20 cellular contexts compared by ENCODE assay signal in the genomic region with DNA sequence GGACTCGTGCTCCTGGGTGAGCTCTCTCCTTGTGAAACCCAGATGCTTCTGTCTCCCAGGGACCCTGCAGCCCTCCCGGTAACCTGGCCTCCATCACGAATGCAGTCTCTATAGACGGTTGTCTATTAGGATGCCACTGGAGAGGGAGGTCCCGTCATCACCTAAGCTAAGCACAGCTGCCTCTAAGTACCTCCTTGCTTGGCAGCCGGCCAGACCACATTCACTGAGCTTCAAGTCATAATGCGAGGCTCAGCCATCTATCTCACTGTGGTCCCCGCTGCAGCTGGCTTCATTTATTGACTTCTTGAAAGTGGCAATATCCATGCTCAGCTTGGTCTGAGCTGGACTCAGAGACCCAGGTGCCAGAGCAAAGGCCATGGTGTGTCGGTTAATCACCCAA.
DNase-seq lines count a peak whose midpoint lies in the region; FAIRE-seq and TF ChIP-seq lines count a peak whose summit lies in the region.
"Had no signal": no experiment of that assay in that cellular context is flagged by ENCODE, and none has a peak within 500 bp of the region (broad histone marks: within the 10 kb centered on the region; RNA-seq: fewer than 3 reads in every experiment).

No MANE protein-coding gene starts in this region.

- peaks cover 5% of the 10 kb centered on the region for H3K27me3 Mint-ChIP-seq in astrocyte (ENCODE audit: low read depth, unreplicated experiment)
- H3K27me3 Mint-ChIP-seq: activated CD4-positive, alpha-beta T cell treated with anti-CD3 and anti-CD28 coated beads, Interleukin-2, amount 10 ng/mL, durations not matched to agents 24 days and 14 days; dendritic cell treated with granulocyte-macrophage colony-stimulating factor and Interleukin-4, amounts not matched to agents 40 ng/mL and 50 ng/mL, for 4 days had no signal

- no peak overlapping the region for H3K4me2 ChIP-seq in astrocyte (ENCODE audit: low read length)

- H3K27me3 ChIP-seq in astrocyte (ENCODE audit: insufficient read depth, low read length) (no peaks in the 10 kb centered on the region), stomach (no peaks in the 10 kb centered on the region)
- H3K27me3 ChIP-seq: gastrocnemius medialis had no signal

- TF ChIP-seq CTCF in astrocyte (IDR thresholded peaks at IDR 0.05; ENCODE audit: insufficient read depth, low read depth, low read length) (no peak), stomach (IDR thresholded peaks at IDR 0.05) (no peak), lower leg skin (IDR thresholded peaks at IDR 0.05) (no peak)

- H3K4me1 ChIP-seq in astrocyte (ENCODE audit: insufficient read depth, low read length) (no peaks in the 10 kb centered on the region), stomach (no peaks in the 10 kb centered on the region)
- H3K4me1 ChIP-seq: gastrocnemius medialis had no signal

- H3K27ac Mint-ChIP-seq in astrocyte (ENCODE audit: unreplicated experiment), result no peak overlapping the region
- H3K27ac Mint-ChIP-seq: activated CD4-positive, alpha-beta T cell treated with anti-CD3 and anti-CD28 coated beads, Interleukin-2, amount 10 ng/mL, durations not matched to agents 24 days and 14 days; dendritic cell treated with granulocyte-macrophage colony-stimulating factor and Interleukin-4, amounts not matched to agents 40 ng/mL and 50 ng/mL, for 4 days had no signal

- H3K27ac ChIP-seq in astrocyte (ENCODE audit: low read depth, low read length) (no peak overlapping the region), stomach (no peak overlapping the region)
- H3K27ac ChIP-seq: epithelial cell of prostate, gastrocnemius medialis had no signal

- TF ChIP-seq POLR2A in stomach (IDR thresholded peaks at IDR 0.05), result no peak
- TF ChIP-seq POLR2A in lower leg skin (IDR thresholded peaks at IDR 0.05), result no peak

- no peak for FAIRE-seq in astrocyte (lab: Jason Lieb, UNC)
- FAIRE-seq: G401.6, GM12891, HTR-8/SVneo had no signal

- H3K4me3 Mint-ChIP-seq in astrocyte (ENCODE audit: unreplicated experiment), result no peak overlapping the region
- H3K4me3 Mint-ChIP-seq: activated CD4-positive, alpha-beta T cell treated with anti-CD3 and anti-CD28 coated beads, Interleukin-2, amount 10 ng/mL, durations not matched to agents 24 days and 14 days; dendritic cell treated with granulocyte-macrophage colony-stimulating factor and Interleukin-4, amounts not matched to agents 40 ng/mL and 50 ng/mL, for 4 days had no signal

- H3K4me1 Mint-ChIP-seq in astrocyte (ENCODE audit: low read depth, unreplicated experiment), result peaks cover 2% of the 10 kb centered on the region
- H3K4me1 Mint-ChIP-seq: activated CD4-positive, alpha-beta T cell treated with anti-CD3 and anti-CD28 coated beads, Interleukin-2, amount 10 ng/mL, durations not matched to agents 24 days and 14 days had no signal

- DNase-seq in COR-L47 (lab: John Stamatoyannopoulos, UW), result peak; percentile 0
- peak; percentile 38 for DNase-seq in LHCN-M2 (ENCODE audit: low read depth)
- DNase-seq in NCI-H345 (lab: John Stamatoyannopoulos, UW), result peak; percentile 79
- DNase-seq in astrocyte (ENCODE audit: low read depth), result peak; percentile 85
- no peak for DNase-seq in MV-4-11 (lab: John Stamatoyannopoulos, UW)
- DNase-seq in stomach, result no peak
- DNase-seq in D341Med (ENCODE audit: low spot score), result no peak
- no peak for DNase-seq in lower leg skin (ENCODE audit: low spot score in 2 of 2)
- DNase-seq: activated CD4-positive, alpha-beta T cell treated with anti-CD3 and anti-CD28 coated beads, Interleukin-2, amount 10 ng/mL, durations not matched to agents 24 days and 14 days; activated naive CD4-positive, alpha-beta T cell treated with anti-CD3 and anti-CD28 coated beads, Interleukin-2, amount 50 U/mL, for 16 hours; gastrocnemius medialis; NCI-H2227 treated with DMSO at 0.1 percent for 48 hours; PC-3; substantia nigra had no signal

- peaks cover 21% of the 10 kb centered on the region for H3K9me3 Mint-ChIP-seq in astrocyte (ENCODE audit: unreplicated experiment)
- H3K9me3 Mint-ChIP-seq: activated CD4-positive, alpha-beta T cell treated with anti-CD3 and anti-CD28 coated beads, Interleukin-2, amount 10 ng/mL, durations not matched to agents 24 days and 14 days had no signal

- no peaks in the 10 kb centered on the region for H3K79me2 ChIP-seq in astrocyte (ENCODE audit: insufficient read depth, low read length)

- TF ChIP-seq EP300 in stomach (IDR thresholded peaks at IDR 0.05), result no peak

- no peak overlapping the region for H3K9ac ChIP-seq in astrocyte (ENCODE audit: low read length)

- H2AFZ ChIP-seq in astrocyte (ENCODE audit: low read depth, low read length), result no peak overlapping the region

- H3K4me3 ChIP-seq in astrocyte (ENCODE audit: insufficient read depth, low read depth, low read length), result no peak overlapping the region
- H3K4me3 ChIP-seq in stomach, result no peak overlapping the region
- H3K4me3 ChIP-seq in lower leg skin (ENCODE audit: low read depth, poor library complexity, severe bottlenecking), result no peak overlapping the region
- H3K4me3 ChIP-seq: gastrocnemius medialis, lung had no signal

- H3K36me3 ChIP-seq in astrocyte (ENCODE audit: insufficient read depth, low read length), result no peaks in the 10 kb centered on the region
- no peaks in the 10 kb centered on the region for H3K36me3 ChIP-seq in stomach
- H3K36me3 ChIP-seq: gastrocnemius medialis had no signal

- 66 to 84% (median 74%) methylated on average over 9 of the region's 9 CpGs for WGBS in stomach, 5 donors
- 75 to 79% methylated on average over 9 of the region's 9 CpGs for WGBS in lower leg skin, 2 donors

- H3K9me3 ChIP-seq in astrocyte (ENCODE audit: insufficient read depth, low read depth, low read length), result peaks cover 10% of the 10 kb centered on the region
- peaks cover 0 to 16% (median 9%) of the 10 kb centered on the region in 4 donors for H3K9me3 ChIP-seq in stomach
- H3K9me3 ChIP-seq: gastrocnemius medialis had no signal

- H3K36me3 Mint-ChIP-seq in astrocyte (ENCODE audit: low read depth, unreplicated experiment), result no peaks in the 10 kb centered on the region

- H4K20me1 ChIP-seq in astrocyte (ENCODE audit: insufficient read depth, low read length), result no peaks in the 10 kb centered on the region

- intact Hi-C loops in stomach (cut with DNase I; ENCODE audit: low total_unique reads), result no loop called here
- intact Hi-C loops in lower leg skin (cut with DNase I; ENCODE audit: low total_unique reads), result no loop called here

Comparison
In these comparisons a context has a peak if more than half of its experiments do, and no peak if none do; other contexts are left out.
1. DNase-seq: peak in COR-L47 (single experiment), LHCN-M2 (single experiment), NCI-H345 (single experiment) and astrocyte (single experiment); none in MV-4-11 (single experiment), stomach (single experiment), D341Med (single experiment) and lower leg skin (0 of 2).